In the genomic region with DNA sequence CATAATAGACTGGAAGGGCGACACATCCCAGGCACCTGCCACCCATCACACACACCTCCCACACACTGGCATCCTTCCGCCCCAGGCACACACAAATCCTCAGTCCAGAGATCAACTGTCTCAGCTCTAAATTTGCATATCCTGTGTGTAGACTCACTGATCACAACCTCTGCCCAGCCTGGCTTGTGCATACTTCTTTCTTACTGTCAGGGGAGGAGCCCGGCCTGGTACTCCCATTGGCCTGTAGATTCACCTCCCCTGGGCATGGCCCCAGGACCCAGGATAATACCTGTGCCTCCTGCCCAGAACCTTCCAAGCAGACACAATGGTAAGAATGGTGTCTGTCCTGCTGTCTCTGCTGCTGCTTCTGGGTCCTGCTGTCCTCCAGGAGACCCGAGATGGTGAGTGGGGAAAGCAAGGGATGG, we compare ENCODE assay signal across 6 cellular contexts. TPM values are rescaled to one million over a fixed set of nuclear protein-coding genes. Genes with fewer than 3 reads are reported as not detected.
"Had no signal": no experiment of that assay in that cellular context is flagged by ENCODE, and none has a peak within 500 bp of the region (broad histone marks: within the 10 kb centered on the region; RNA-seq: fewer than 3 reads in every experiment).

No MANE protein-coding gene starts in this region.

RNA-seq across cellular contexts. Expression of a gene that starts 4.6 kb away (rescaled TPM):
- total RNA-seq: activated B cell treated with CpG ODN at 0.5 μM for 24 hours; activated naive CD8-positive, alpha-beta T cell treated with anti-CD3 and anti-CD28 coated beads for 36 hours; progenitor cell of endocrine pancreas; T-helper 17 cell; temporal lobe had no signal

RNA-seq across cellular contexts. Expression of a gene that starts 51.0 kb away (rescaled TPM):
- total RNA-seq: activated B cell treated with CpG ODN at 0.5 μM for 24 hours, lower lobe of right lung, temporal lobe had no signal
